ENCODE assay signal across 10 cellular contexts in genomic region chr6:127907960-127908640, GRCh38. TPM values are rescaled to one million over a fixed set of nuclear protein-coding genes. Genes with fewer than 3 reads are reported as not detected.
DNase-seq lines count a peak whose midpoint lies in the region; ATAC-seq and TF ChIP-seq lines count a peak whose summit lies in the region.
"Had no signal": no experiment of that assay in that cellular context is flagged by ENCODE, and none has a peak within 500 bp of the region (broad histone marks: within the 10 kb centered on the region; RNA-seq: fewer than 3 reads in every experiment).

No MANE protein-coding gene starts in this region.

- no peak for DNase-seq in activated naive CD8-positive, alpha-beta T cell treated with anti-CD3 and anti-CD28 coated beads, Interleukin-2, amount 10 ng/mL, durations not matched to agents 7 days and 5 days
- DNase-seq in H4 (ENCODE audit: low spot score) (no peak), NCI-H510A (lab: John Stamatoyannopoulos, UW) (no peak), SHP77 treated with DMSO at 0.1 percent for 48 hours (lab: John Stamatoyannopoulos, UW) (no peak), type B pancreatic cell (ENCODE audit: extremely low spot score, unreplicated experiment) (no peak)
- DNase-seq: body of pancreas, mucosa of descending colon had no signal

- H3K4me1 Mint-ChIP-seq in activated naive CD8-positive, alpha-beta T cell treated with anti-CD3 and anti-CD28 coated beads, Interleukin-2, amount 10 ng/mL, durations not matched to agents 7 days and 5 days = peaks cover 48% of the 10 kb centered on the region
- no peaks in the 10 kb centered on the region for H3K4me1 Mint-ChIP-seq in type B pancreatic cell (ENCODE audit: unreplicated experiment)

- H3K9me3 Mint-ChIP-seq in activated naive CD8-positive, alpha-beta T cell treated with anti-CD3 and anti-CD28 coated beads, Interleukin-2, amount 10 ng/mL, durations not matched to agents 7 days and 5 days = peaks cover 15% of the 10 kb centered on the region
- no peaks in the 10 kb centered on the region for H3K9me3 Mint-ChIP-seq in type B pancreatic cell

- ATAC-seq in GM18861 (IDR thresholded peaks at IDR 0.05; ENCODE audit: unreplicated experiment) (peak; percentile 93), GM21526 (IDR thresholded peaks at IDR 0.05; ENCODE audit: low FRiP score, unreplicated experiment) (peak; percentile 62), HG03342 (IDR thresholded peaks at IDR 0.05; ENCODE audit: unreplicated experiment) (peak; percentile 73)
- peak; percentile 55 for ATAC-seq in activated naive CD8-positive, alpha-beta T cell treated with anti-CD3 and anti-CD28 coated beads, Interleukin-2, amount 10 ng/mL, durations not matched to agents 7 days and 5 days (ENCODE audit: low read depth)
- ATAC-seq: body of pancreas, mucosa of descending colon had no signal

- no peak for TF ChIP-seq CTCF in type B pancreatic cell (conservative IDR thresholded peaks at IDR 0.05)

- POLR2A ChIA-PET in activated naive CD8-positive, alpha-beta T cell treated with anti-CD3 and anti-CD28 coated beads, Interleukin-2, amount 10 ng/mL, durations not matched to agents 7 days and 5 days (lab: Charles Lee) = interaction anchor here (1.0 to 2.6 kb wide), 6 partner anchors 8 to 69 kb away, joined by 4 to 12 read pairs (median 5); no protein-coding TSS in a partner anchor

- peak overlapping the region; percentile 87 for H3K4me3 Mint-ChIP-seq in activated naive CD8-positive, alpha-beta T cell treated with anti-CD3 and anti-CD28 coated beads, Interleukin-2, amount 10 ng/mL, durations not matched to agents 7 days and 5 days
- no peak overlapping the region for H3K4me3 Mint-ChIP-seq in type B pancreatic cell

- H3K27me3 Mint-ChIP-seq in activated naive CD8-positive, alpha-beta T cell treated with anti-CD3 and anti-CD28 coated beads, Interleukin-2, amount 10 ng/mL, durations not matched to agents 7 days and 5 days = no peaks in the 10 kb centered on the region
- peaks cover under 1% of the 10 kb centered on the region for H3K27me3 Mint-ChIP-seq in type B pancreatic cell

- H3K36me3 Mint-ChIP-seq in activated naive CD8-positive, alpha-beta T cell treated with anti-CD3 and anti-CD28 coated beads, Interleukin-2, amount 10 ng/mL, durations not matched to agents 7 days and 5 days = peaks cover 55% of the 10 kb centered on the region
- H3K36me3 Mint-ChIP-seq in type B pancreatic cell = no peaks in the 10 kb centered on the region

- peak overlapping the region; percentile 87 for H3K27ac Mint-ChIP-seq in activated naive CD8-positive, alpha-beta T cell treated with anti-CD3 and anti-CD28 coated beads, Interleukin-2, amount 10 ng/mL, durations not matched to agents 7 days and 5 days
- no peak overlapping the region for H3K27ac Mint-ChIP-seq in type B pancreatic cell

RNA-seq across cellular contexts. Expression of gene THEMIS, which starts 7.2 kb away (rescaled TPM):
- total RNA-seq in activated naive CD8-positive, alpha-beta T cell treated with anti-CD3 and anti-CD28 coated beads, Interleukin-2, amount 10 ng/mL, durations not matched to agents 7 days and 5 days = 100 to 1,000 TPM; 152 to 155 TPM
- not detected in 2 replicates for total RNA-seq in H4 (2014; rRNA removed; shearing (Covaris generic))
- total RNA-seq in type B pancreatic cell (ENCODE audit: low replicate concordance) = not detected in 2 replicates

Comparison
In these comparisons a context has a peak if more than half of its experiments do, and no peak if none do; other contexts are left out.
1. RNA of gene THEMIS, which starts 7.2 kb away (total RNA-seq): 152 to 155 TPM in activated naive CD8-positive, alpha-beta T cell treated with anti-CD3 and anti-CD28 coated beads, Interleukin-2, amount 10 ng/mL, durations not matched to agents 7 days and 5 days; not detected in type B pancreatic cell and not detected in H4; every median in the first group is over 100 times any median in the second.
2. Peak in every context shown above with its lines, with median percentiles within 50 percentile points of each other: ATAC-seq.